In the genomic region with DNA sequence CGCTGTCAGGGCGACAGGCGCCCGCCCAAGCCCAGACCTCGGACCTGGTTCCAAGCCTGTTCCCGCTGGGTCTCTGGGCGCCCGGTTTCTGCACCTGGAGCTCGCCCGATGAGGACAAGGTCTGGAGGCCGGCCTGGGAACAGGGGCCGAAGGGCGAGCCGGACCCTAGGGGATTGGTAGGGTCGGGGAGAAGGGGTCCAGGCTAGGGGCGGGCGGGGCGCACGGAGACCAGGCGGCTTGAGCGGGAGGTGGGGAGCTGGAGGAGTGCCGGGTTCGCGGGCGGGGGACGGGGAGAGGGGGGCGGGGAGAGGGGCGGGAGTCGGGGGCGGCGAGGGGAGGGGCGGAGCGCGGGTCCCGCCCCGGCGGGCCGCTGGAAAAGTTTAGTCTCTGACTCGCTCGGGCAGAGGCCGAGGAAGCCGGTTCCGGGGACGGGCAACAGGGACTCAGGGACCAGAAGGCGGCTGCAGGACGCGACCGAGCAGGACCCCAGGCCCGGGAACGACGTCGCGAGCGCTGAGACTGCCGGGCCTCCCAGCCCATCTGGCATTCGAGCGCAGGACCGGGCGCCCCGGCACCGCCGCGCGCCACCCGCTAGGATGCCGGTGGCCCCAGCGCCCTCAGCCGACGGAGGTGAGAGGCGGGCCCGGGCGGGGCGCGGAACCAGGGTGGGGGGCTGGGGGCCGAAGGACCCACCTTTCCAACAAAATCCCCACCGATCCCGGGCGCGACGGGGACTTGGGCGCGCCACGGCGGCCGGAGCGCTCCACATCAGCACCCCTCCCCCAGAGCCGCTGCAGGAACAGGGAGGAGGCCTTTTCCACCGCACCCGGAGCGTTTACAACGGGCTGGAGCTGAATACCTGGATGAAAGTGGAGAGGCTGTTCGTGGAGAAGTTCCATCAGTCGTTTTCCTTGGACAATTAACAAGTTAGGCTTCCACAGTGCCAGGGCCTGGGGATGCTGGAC, we compare ENCODE assay signal across 9 cellular contexts. TPM values are rescaled to one million over a fixed set of nuclear protein-coding genes. Genes with fewer than 3 reads are reported as not detected.
DNase-seq lines count a peak whose midpoint lies in the region; ATAC-seq, FAIRE-seq and TF ChIP-seq lines count a peak whose summit lies in the region.
"Had no signal": no experiment of that assay in that cellular context is flagged by ENCODE, and none has a peak within 500 bp of the region (broad histone marks: within the 10 kb centered on the region; RNA-seq: fewer than 3 reads in every experiment).

S1PR3 (plus strand) TSS at position 403 of the 965 bp plus-strand sequence. CDS start 9,733 bp downstream, outside the sequence.

- H2AFZ ChIP-seq in K562 (ENCODE audit: low read depth, low read length) (0 out of 2 replicates have a peak within 1 kb of the TSS, but pooled peaks have one; percentile 45), smooth muscle cell (ENCODE audit: low read depth) (peak within 1 kb of the TSS; percentile 76)

- peaks cover 0 to 11% of the 10 kb centered on the region in 2 experiments; a peak in 3 of 5 replicates for H3K4me1 ChIP-seq in K562 (replicated peaks in 1 of 2; ENCODE audit: control insufficient read depth in 2 of 2, insufficient read depth in 2 of 2, low read length in 2 of 2)
- peaks cover 52% of the 10 kb centered on the region for H3K4me1 ChIP-seq in smooth muscle cell (ENCODE audit: low read depth)

- no peak for TF ChIP-seq RAD21 in K562 (CRISPR knock-in tag; conservative IDR thresholded peaks at IDR 0.05 in 1 of 2, IDR thresholded peaks at IDR 0.05 in 1 of 2)

- H3K36me3 ChIP-seq in BJ (ENCODE audit: control insufficient read depth, insufficient read depth, low read length) = peaks cover 4% of the 10 kb centered on the region
- no peaks in the 10 kb centered on the region for H3K36me3 ChIP-seq in K562 (ENCODE audit: control insufficient read depth, insufficient read depth, low read length)
- H3K36me3 ChIP-seq in smooth muscle cell (ENCODE audit: low read depth) = no peaks in the 10 kb centered on the region

- H4K20me1 ChIP-seq in K562 (replicated peaks; ENCODE audit: control insufficient read depth, insufficient read depth, low read length) (no peaks in the 10 kb centered on the region), smooth muscle cell (ENCODE audit: low read depth) (peaks cover 48% of the 10 kb centered on the region)

- TF ChIP-seq POLR2A in NB4 (IDR thresholded peaks at IDR 0.05; ENCODE audit: extremely low read depth, insufficient read length) (peak; percentile 34), K562 (conservative IDR thresholded peaks at IDR 0.05) (no peak)

- no peak within 1 kb of the TSS for H3K9ac ChIP-seq in K562 (ENCODE audit: insufficient read depth in 1 of 2, low read depth in 2 of 2, low read length in 2 of 2)
- peak within 1 kb of the TSS; percentile 72 for H3K9ac ChIP-seq in smooth muscle cell (ENCODE audit: low read depth)

- H3K4me2 ChIP-seq in K562 (ENCODE audit: insufficient read depth, low read length) (peak within 1 kb of the TSS; percentile 37), smooth muscle cell (peak within 1 kb of the TSS; percentile 91)

- H3K9me3 ChIP-seq in K562 (replicated peaks; ENCODE audit: control insufficient read depth, insufficient read depth, low read depth, low read length) (no peaks in the 10 kb centered on the region), smooth muscle cell (replicated peaks; ENCODE audit: low read depth) (no peaks in the 10 kb centered on the region)

- no peaks in the 10 kb centered on the region for H3K9me1 ChIP-seq in K562 (ENCODE audit: control insufficient read depth, insufficient read depth, low read length)

- TF ChIP-seq EP300 in K562 (IDR thresholded peaks at IDR 0.05; ENCODE audit: low read length) = no peak

- DNase-seq in BJ (ENCODE audit: low read depth) (no peak), NB4 (ENCODE audit: low read depth) (peak; percentile 81), K562 (ENCODE audit: extremely low read depth in 1 of 4, low spot score in 3 of 4) (peak; percentile 13 to 69 (median 52)), iPS-NIHi7 (ENCODE audit: extremely low spot score) (peak; percentile 92), smooth muscle cell (lab: John Stamatoyannopoulos, UW; ENCODE audit: unreplicated experiment) (peak; percentile 78), SK-N-DZ (ENCODE audit: low spot score) (no peak), pons (ENCODE audit: low spot score) (no peak)
- DNase-seq in stimulated activated naive CD4-positive, alpha-beta T cell treated with Interleukin-2 at 50 U/mL for 16 hours (lab: John Stamatoyannopoulos, UW) = no peak

- H3K27ac ChIP-seq in K562 (ENCODE audit: extremely low read depth, low read depth, low read length) (no peak within 1 kb of the TSS), smooth muscle cell (ENCODE audit: low read depth) (peak within 1 kb of the TSS; percentile 71)

- ATAC-seq in K562 = peak; percentile 42; the same call in 2 of the 3 replicates

- H3K79me2 ChIP-seq in K562 (ENCODE audit: control insufficient read depth, insufficient read depth, low read length) (no peaks in the 10 kb centered on the region), smooth muscle cell (ENCODE audit: low read depth) (peaks cover 60% of the 10 kb centered on the region)

- CTCF ChIA-PET in BJ (lab: Yijun Ruan, JAX) (no interaction called here), K562 (lab: Yijun Ruan, JAX; ENCODE audit: low intra/inter-chr PET ratio) (no interaction called here)

- H3K4me3 ChIP-seq in BJ (ENCODE audit: low read depth, low read length) (peak within 1 kb of the TSS; percentile 80), NB4 (ENCODE audit: low read depth, low read length) (peak within 1 kb of the TSS; percentile 97), K562 (peak within 1 kb of the TSS; percentile 28; the same call in 1 of the 2 replicates), smooth muscle cell (peak within 1 kb of the TSS; percentile 75)

- intact Hi-C loops in K562 (cut with micrococcal nuclease) = loop anchor here (10.0 kb wide), 1 partner anchor 307 kb away; no protein-coding TSS in a partner anchor

- no peak for FAIRE-seq in K562 (lab: Jason Lieb, UNC)
- FAIRE-seq: colon had no signal

- TF ChIP-seq CTCF in BJ (IDR thresholded peaks at IDR 0.05; ENCODE audit: insufficient read depth, low read depth, low read length) (0 out of 2 replicates have a peak, but pooled peaks have one; percentile 17), NB4 (IDR thresholded peaks at IDR 0.05; ENCODE audit: low read depth, low read length) (no peak), K562 (IDR thresholded peaks at IDR 0.05 in 2 of 3, conservative IDR thresholded peaks at IDR 0.05 in 1 of 3; ENCODE audit: insufficient read depth in 2 of 3, low read depth in 1 of 3, low read length in 3 of 3) (no peak), smooth muscle cell (IDR thresholded peaks at IDR 0.05; ENCODE audit: borderline replicate concordance, insufficient read depth, poor library complexity, severe bottlenecking) (peak; percentile 16)

- H3K27me3 ChIP-seq in BJ (ENCODE audit: control insufficient read depth, insufficient read depth, low read length) = no peaks in the 10 kb centered on the region
- H3K27me3 ChIP-seq in K562 (ENCODE audit: control insufficient read depth in 2 of 2, insufficient read depth in 2 of 2, low read length in 2 of 2) = peaks cover 0 to 25% of the 10 kb centered on the region in 2 experiments; a peak in 2 of 5 replicates
- H3K27me3 ChIP-seq in smooth muscle cell (ENCODE audit: low read depth) = no peaks in the 10 kb centered on the region

- in situ Hi-C loops in K562 (cut with MboI) = no loop called here

- 21% methylated on average over 18 of the region's 93 CpGs for WGBS in K562 (ENCODE audit: insufficient coverage, low coverage, missing lambda C conversion rate)
- WGBS in smooth muscle cell (ENCODE audit: low lambda C conversion rate) = 1% methylated on average over 60 of the region's 93 CpGs

- peaks cover 18% of the 10 kb centered on the region for H3F3A ChIP-seq in smooth muscle cell (ENCODE audit: low read depth)

- BruUV-seq in K562 (replicated peaks; lab: Mats Ljungman, UMichigan) = no TSS peak

- POLR2A ChIA-PET in BJ (lab: Charles Lee) = interaction anchor here (0.6 kb wide), 1 partner anchor 44 kb away, joined by 3 read pairs; no protein-coding TSS in a partner anchor
- POLR2A ChIA-PET in K562 (lab: Yijun Ruan, JAX) = no interaction called here

TF ChIP-seq in K562, 482 proteins besides CTCF, POLR2A, EP300 and RAD21 (continues in another document):
- no peak for TF ChIP-seq ZNF444 (CRISPR knock-in tag; IDR thresholded peaks at IDR 0.05)
- no peak for TF ChIP-seq PHB2 (IDR thresholded peaks at IDR 0.05; ENCODE audit: low read depth)
- TF ChIP-seq RBM25 (IDR thresholded peaks at IDR 0.05; ENCODE audit: low read depth, low read length, severe bottlenecking) = no peak

RNA-seq across cellular contexts. Expression of gene S1PR3, which starts in this region (rescaled TPM):
- polyA plus RNA-seq in BJ (2011; rRNA removed) (20.3 and 21.3 TPM in 2 replicates), K562 (2011; rRNA removed) (0.38 and 2.0 TPM in 2 replicates), K562 (2014; fragmentation: Illumina TruSeq; extraction: Trizol) (0.31 and 0.43 TPM in 2 replicates), K562 (2014; fragmentation: Nextera tagmentation; extraction: Ambion mirVana) (under 1 TPM; 0.03 to 0.07 TPM), K562 (2014; rRNA removed) (0.36 and 0.85 TPM in 2 replicates), smooth muscle cell (123 and 184 TPM in 2 replicates)
- 28.9 and 34.7 TPM in 2 replicates for polyA minus RNA-seq in BJ (2011; rRNA and poly(A)+ RNA removed)
- 2.3 and 3.4 TPM in 2 replicates for total RNA-seq in K562 (2011; cell fraction: chromatin; rRNA removed; ENCODE audit: low replicate concordance)
- 1.6 and 3.8 TPM in 2 replicates for total RNA-seq in K562 (2011; cell fraction: nucleolus; rRNA removed)
- 2.1 and 3.8 TPM in 2 replicates for total RNA-seq in K562 (2011; cell fraction: nucleoplasm; rRNA removed)
- total RNA-seq in K562 (2014; rRNA removed) (0.20 and 0.23 TPM in 2 replicates), K562 (2014; rRNA removed; fragmentation: Illumina TruSeq; extraction: Trizol) (0.22 and 0.26 TPM in 2 replicates), K562 (2015; rRNA removed; fragmentation: Illumina TruSeq; extraction: Trizol) (0.26 and 0.29 TPM in 2 replicates), K562 (2021) (0.31 and 0.33 TPM in 2 replicates), smooth muscle cell (245 and 246 TPM in 2 replicates)
- 0.44 and 2.0 TPM in 2 replicates for polyA plus RNA-seq in K562 (2011; cell fraction: cytosol; rRNA removed)
- 0.41 and 2.3 TPM in 2 replicates for polyA plus RNA-seq in K562 (2011; cell fraction: nucleus; rRNA removed)
- 0.37 and 0.39 TPM in 2 replicates for polyA plus RNA-seq in K562 (2012)
- polyA minus RNA-seq in K562 (2011; rRNA and poly(A)+ RNA removed) = 0.33 and 3.3 TPM in 2 replicates
- 1.4 TPM in 1 of 2 replicates, not detected in the other for polyA minus RNA-seq in K562 (2011; cell fraction: cytosol; rRNA and poly(A)+ RNA removed)
- polyA minus RNA-seq in K562 (2011; cell fraction: nucleus; rRNA and poly(A)+ RNA removed) = 0.22 and 1.9 TPM in 2 replicates
- 0.16 TPM in 2 replicates for polyA plus RNA-seq in SK-N-DZ (2014; cell fraction: cytosol; rRNA removed)
- polyA plus RNA-seq in SK-N-DZ (2014; cell fraction: nucleus; rRNA removed) = 0.02 TPM in 1 of 2 replicates, not detected in the other

Comparison
In these comparisons a context has a peak if more than half of its experiments do, and no peak if none do; other contexts are left out.
1. RNA of gene S1PR3 (total RNA-seq): 245 to 246 TPM in smooth muscle cell; 0.20 to 3.8 TPM in K562; every median in the first group is over 10 times any median in the second.
2. DNase-seq: peak in NB4 (single experiment), K562 (4 of 4), iPS-NIHi7 (single experiment) and smooth muscle cell (single experiment); none in BJ (single experiment), stimulated activated naive CD4-positive, alpha-beta T cell treated with Interleukin-2 at 50 U/mL for 16 hours (single experiment), SK-N-DZ (single experiment) and pons (single experiment).
3. H3K4me3 ChIP-seq: peak in every context shown above with its lines; median percentile 97 in NB4; 80 in BJ; 75 in smooth muscle cell; 28 in K562.
4. CTCF ChIP-seq: peak in BJ (single experiment) and smooth muscle cell (single experiment); none in NB4 (single experiment) and K562 (0 of 3).